7 cellular contexts compared by ENCODE assay signal in genomic region chrX:75272823-75273222, GRCh38. TPM values are rescaled to one million over a fixed set of nuclear protein-coding genes. Genes with fewer than 3 reads are reported as not detected.
DNase-seq lines count a peak whose midpoint lies in the region; ATAC-seq and TF ChIP-seq lines count a peak whose summit lies in the region.
"Not testable (repeated sequence)": the region's sequence is repeated elsewhere in the genome, so short reads cannot be mapped to it uniquely, and the experiment has no call there.

No MANE protein-coding gene starts in this region.

- not testable (repeated sequence) for H4K20me1 ChIP-seq in Karpas-422 (ENCODE audit: insufficient read depth, low read depth, low read length)

- POLR2A ChIA-PET in activated B cell treated with CpG ODN at 0.5 μM for 24 hours (lab: Charles Lee): interaction anchor here (1.0 kb wide), 1 partner anchor 117 kb away, joined by 3 read pairs; no protein-coding TSS in a partner anchor
- POLR2A ChIA-PET in activated naive CD8-positive, alpha-beta T cell treated with anti-CD3 and anti-CD28 coated beads, Interleukin-2, amount 10 ng/mL, durations not matched to agents 7 days and 5 days (lab: Charles Lee): not testable (repeated sequence)
- POLR2A ChIA-PET in naive thymus-derived CD8-positive, alpha-beta T cell (lab: Charles Lee): interaction anchor here (1.2 to 1.7 kb wide), 2 partner anchors 12 to 117 kb away, joined by 3 to 10 read pairs; partner anchors contain the start of gene ABCB7

- H3K79me2 ChIP-seq in Karpas-422 (ENCODE audit: low read length): peaks cover 33% of the 10 kb centered on the region

- H3K4me1 Mint-ChIP-seq in activated B cell treated with CpG ODN at 0.5 μM for 24 hours: peaks cover 42% of the 10 kb centered on the region
- peaks cover 32% of the 10 kb centered on the region for H3K4me1 Mint-ChIP-seq in activated T-cell treated with anti-CD3 and anti-CD28 coated beads, Interleukin-2, amount 50 U/mL, for 72 hours (ENCODE audit: low read depth)
- H3K4me1 Mint-ChIP-seq in activated naive CD8-positive, alpha-beta T cell treated with anti-CD3 and anti-CD28 coated beads, Interleukin-2, amount 10 ng/mL, durations not matched to agents 7 days and 5 days: peaks cover 17% of the 10 kb centered on the region
- not testable (repeated sequence) for H3K4me1 Mint-ChIP-seq in glutamatergic neuron (ENCODE audit: low read depth, unreplicated experiment)
- H3K4me1 Mint-ChIP-seq in naive thymus-derived CD8-positive, alpha-beta T cell: peaks cover 11 to 46% (median 38%) of the 10 kb centered on the region in 4 donors
- peaks cover 21% of the 10 kb centered on the region for H3K4me1 Mint-ChIP-seq in stimulated activated naive CD8-positive, alpha-beta T cell treated with anti-CD3 and anti-CD28 coated beads, Interleukin-15, amount 100 ng/mL, for 72 hours

- CTCF ChIA-PET in activated B cell treated with CpG ODN at 0.5 μM for 24 hours (lab: Charles Lee): not testable (repeated sequence)

- not testable (repeated sequence) for H3K9me3 Mint-ChIP-seq in activated B cell treated with CpG ODN at 0.5 μM for 24 hours; activated T-cell treated with anti-CD3 and anti-CD28 coated beads, Interleukin-2, amount 50 U/mL, for 72 hours; activated naive CD8-positive, alpha-beta T cell treated with anti-CD3 and anti-CD28 coated beads, Interleukin-2, amount 10 ng/mL, durations not matched to agents 7 days and 5 days; glutamatergic neuron (ENCODE audit: unreplicated experiment); naive thymus-derived CD8-positive, alpha-beta T cell; stimulated activated naive CD8-positive, alpha-beta T cell treated with anti-CD3 and anti-CD28 coated beads, Interleukin-15, amount 100 ng/mL, for 72 hours

- not testable (repeated sequence) for TF ChIP-seq CTCF in activated B cell treated with CpG ODN at 0.5 μM for 24 hours (IDR thresholded peaks at IDR 0.05); glutamatergic neuron (IDR thresholded peaks at IDR 0.05; ENCODE audit: partially characterized antibody, unreplicated experiment)

- H3K36me3 Mint-ChIP-seq in activated B cell treated with CpG ODN at 0.5 μM for 24 hours (ENCODE audit: low read depth); activated T-cell treated with anti-CD3 and anti-CD28 coated beads, Interleukin-2, amount 50 U/mL, for 72 hours (ENCODE audit: insufficient read depth in 2 of 2); activated naive CD8-positive, alpha-beta T cell treated with anti-CD3 and anti-CD28 coated beads, Interleukin-2, amount 10 ng/mL, durations not matched to agents 7 days and 5 days; glutamatergic neuron (ENCODE audit: unreplicated experiment); naive thymus-derived CD8-positive, alpha-beta T cell: not testable (repeated sequence)

- peak overlapping the region; percentile 86; the same call in 1 of the 2 replicates for H2AFZ ChIP-seq in Karpas-422 (ENCODE audit: low read length)

- H3K4me3 Mint-ChIP-seq in activated B cell treated with CpG ODN at 0.5 μM for 24 hours; glutamatergic neuron (ENCODE audit: unreplicated experiment): not testable (repeated sequence)
- H3K4me3 Mint-ChIP-seq in activated T-cell treated with anti-CD3 and anti-CD28 coated beads, Interleukin-2, amount 50 U/mL, for 72 hours: peak overlapping the region in 1 of 2 donors; percentile 93
- peak overlapping the region; percentile 98 for H3K4me3 Mint-ChIP-seq in activated naive CD8-positive, alpha-beta T cell treated with anti-CD3 and anti-CD28 coated beads, Interleukin-2, amount 10 ng/mL, durations not matched to agents 7 days and 5 days
- H3K4me3 Mint-ChIP-seq in naive thymus-derived CD8-positive, alpha-beta T cell: peak overlapping the region in 9 of 10 donors; percentile 46 to 97 (median 91)
- H3K4me3 Mint-ChIP-seq in stimulated activated naive CD8-positive, alpha-beta T cell treated with anti-CD3 and anti-CD28 coated beads, Interleukin-15, amount 100 ng/mL, for 72 hours: peak overlapping the region; percentile 59 to 100

- not testable (repeated sequence) for H3K4me3 ChIP-seq in Karpas-422 (ENCODE audit: low read length)

- not testable (repeated sequence) for DNase-seq in Karpas-422; activated B cell treated with CpG ODN at 0.5 μM for 24 hours; activated T-cell treated with anti-CD3 and anti-CD28 coated beads, Interleukin-2, amount 50 U/mL, for 72 hours; activated naive CD8-positive, alpha-beta T cell treated with anti-CD3 and anti-CD28 coated beads, Interleukin-2, amount 10 ng/mL, durations not matched to agents 7 days and 5 days; glutamatergic neuron; naive thymus-derived CD8-positive, alpha-beta T cell; stimulated activated naive CD8-positive, alpha-beta T cell treated with anti-CD3 and anti-CD28 coated beads, Interleukin-15, amount 100 ng/mL, for 72 hours

- H3K9me3 ChIP-seq in Karpas-422 (ENCODE audit: low read length): not testable (repeated sequence)

- ATAC-seq in activated B cell treated with CpG ODN at 0.5 μM for 24 hours (ENCODE audit: low read depth); activated T-cell treated with anti-CD3 and anti-CD28 coated beads, Interleukin-2, amount 50 U/mL, for 72 hours (replicated peaks in 1 of 2); activated naive CD8-positive, alpha-beta T cell treated with anti-CD3 and anti-CD28 coated beads, Interleukin-2, amount 10 ng/mL, durations not matched to agents 7 days and 5 days (ENCODE audit: low read depth); naive thymus-derived CD8-positive, alpha-beta T cell; stimulated activated naive CD8-positive, alpha-beta T cell treated with anti-CD3 and anti-CD28 coated beads, Interleukin-15, amount 100 ng/mL, for 72 hours: not testable (repeated sequence)

- not testable (repeated sequence) for H3K27ac ChIP-seq in Karpas-422 (ENCODE audit: low read length)

- peaks cover 18% of the 10 kb centered on the region for H3K4me1 ChIP-seq in Karpas-422 (ENCODE audit: low read length)

- not testable (repeated sequence) for H3K9me2 ChIP-seq in Karpas-422 (replicated peaks; ENCODE audit: insufficient read depth, low read length)

- H3K4me2 ChIP-seq in Karpas-422 (ENCODE audit: low read depth, low read length, poor library complexity, severe bottlenecking): not testable (repeated sequence)

- not testable (repeated sequence) for H3K27me3 Mint-ChIP-seq in activated B cell treated with CpG ODN at 0.5 μM for 24 hours; activated naive CD8-positive, alpha-beta T cell treated with anti-CD3 and anti-CD28 coated beads, Interleukin-2, amount 10 ng/mL, durations not matched to agents 7 days and 5 days; glutamatergic neuron (ENCODE audit: unreplicated experiment); naive thymus-derived CD8-positive, alpha-beta T cell; stimulated activated naive CD8-positive, alpha-beta T cell treated with anti-CD3 and anti-CD28 coated beads, Interleukin-15, amount 100 ng/mL, for 72 hours
- peaks cover 14% of the 10 kb centered on the region for H3K27me3 Mint-ChIP-seq in activated T-cell treated with anti-CD3 and anti-CD28 coated beads, Interleukin-2, amount 50 U/mL, for 72 hours (ENCODE audit: low read depth)

- not testable (repeated sequence) for H3K9ac ChIP-seq in Karpas-422 (ENCODE audit: low read length)

- intact Hi-C loops in activated B cell treated with CpG ODN at 0.5 μM for 24 hours (cut with micrococcal nuclease): loop anchor here (5.0 to 10.0 kb wide), 5 partner anchors 346 to 1152 kb away; partner anchors contain the start of genes MAGEE1, NEXMIF and RLIM

- H3K36me3 ChIP-seq in Karpas-422 (ENCODE audit: insufficient read depth, low read length): not testable (repeated sequence)

- not testable (repeated sequence) for H3K27me3 ChIP-seq in Karpas-422 (ENCODE audit: low read length)

- H3K27ac Mint-ChIP-seq in activated B cell treated with CpG ODN at 0.5 μM for 24 hours (peak overlapping the region; percentile 93), glutamatergic neuron (ENCODE audit: unreplicated experiment) (peak overlapping the region; percentile 29)
- H3K27ac Mint-ChIP-seq in activated T-cell treated with anti-CD3 and anti-CD28 coated beads, Interleukin-2, amount 50 U/mL, for 72 hours: peak overlapping the region; percentile 13
- H3K27ac Mint-ChIP-seq in activated naive CD8-positive, alpha-beta T cell treated with anti-CD3 and anti-CD28 coated beads, Interleukin-2, amount 10 ng/mL, durations not matched to agents 7 days and 5 days: peak overlapping the region; percentile 80
- peak overlapping the region in 9 of 10 donors; percentile 93 to 98 (median 97) for H3K27ac Mint-ChIP-seq in naive thymus-derived CD8-positive, alpha-beta T cell
- peak overlapping the region in 1 of 2 donors; percentile 57 for H3K27ac Mint-ChIP-seq in stimulated activated naive CD8-positive, alpha-beta T cell treated with anti-CD3 and anti-CD28 coated beads, Interleukin-15, amount 100 ng/mL, for 72 hours

RNA-seq across cellular contexts. Expression of gene UPRT, which starts 1.1 kb away (rescaled TPM):
- total RNA-seq in Karpas-422 (2014; rRNA removed; shearing (Covaris generic); ENCODE audit: low replicate concordance): 17.0 and 25.9 TPM in 2 replicates
- 15.3 and 16.5 TPM in 2 replicates for total RNA-seq in activated B cell treated with CpG ODN at 0.5 μM for 24 hours
- 10 to 100 TPM; 24.9 to 36.4 TPM for total RNA-seq in activated T-cell treated with anti-CD3 and anti-CD28 coated beads, Interleukin-2, amount 50 U/mL, for 72 hours
- total RNA-seq in activated naive CD8-positive, alpha-beta T cell treated with anti-CD3 and anti-CD28 coated beads, Interleukin-2, amount 10 ng/mL, durations not matched to agents 7 days and 5 days: 10 to 100 TPM; 24.7 to 24.9 TPM
- total RNA-seq in glutamatergic neuron (ENCODE audit: unreplicated experiment): 24.8 TPM
- total RNA-seq in naive thymus-derived CD8-positive, alpha-beta T cell: 10 to 100 TPM; 24.3 to 26.8 TPM
- polyA plus RNA-seq in naive thymus-derived CD8-positive, alpha-beta T cell: 10 to 100 TPM; 20.6 to 26.4 (median 23.3) TPM
